ENCODE assay signal across 8 cellular contexts in the genomic region with DNA sequence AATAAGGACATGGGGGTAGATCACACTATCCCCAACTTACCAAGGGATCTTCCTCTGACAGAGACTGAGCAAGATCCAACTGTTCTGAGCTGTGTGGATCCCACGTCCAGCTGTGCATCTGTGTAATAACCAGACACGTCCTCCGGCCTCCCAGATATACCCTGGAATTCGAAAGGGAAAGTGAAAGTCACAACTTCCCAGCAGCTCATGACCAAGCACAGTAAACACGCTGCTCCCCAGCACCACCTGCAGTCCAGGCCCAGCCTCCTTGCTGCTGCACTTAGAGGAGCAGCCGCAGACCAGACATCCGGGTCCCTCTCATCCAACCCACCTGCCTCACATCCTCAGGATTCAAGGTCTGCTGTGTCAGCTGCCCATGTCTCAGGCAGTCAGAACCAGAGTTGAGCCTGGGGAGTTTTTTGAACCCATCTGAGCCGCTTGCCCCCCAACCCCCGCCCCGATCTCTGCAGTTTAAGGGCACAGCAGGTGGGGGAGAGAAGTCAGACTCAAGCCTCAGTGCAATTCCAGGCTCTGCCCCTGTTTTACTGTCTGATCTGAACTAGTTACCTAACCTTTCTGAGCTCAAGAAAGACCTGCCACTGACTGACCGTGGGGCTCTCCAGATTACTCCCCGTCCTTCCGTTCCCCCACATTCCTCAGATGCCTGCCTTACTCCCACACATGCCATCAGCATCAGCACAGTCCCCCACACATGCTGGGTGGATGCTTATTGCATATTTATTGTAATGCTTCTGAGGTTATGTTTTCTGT.
DNase-seq lines count a peak whose midpoint lies in the region; ATAC-seq lines count a peak whose summit lies in the region.

A gene with protein sequence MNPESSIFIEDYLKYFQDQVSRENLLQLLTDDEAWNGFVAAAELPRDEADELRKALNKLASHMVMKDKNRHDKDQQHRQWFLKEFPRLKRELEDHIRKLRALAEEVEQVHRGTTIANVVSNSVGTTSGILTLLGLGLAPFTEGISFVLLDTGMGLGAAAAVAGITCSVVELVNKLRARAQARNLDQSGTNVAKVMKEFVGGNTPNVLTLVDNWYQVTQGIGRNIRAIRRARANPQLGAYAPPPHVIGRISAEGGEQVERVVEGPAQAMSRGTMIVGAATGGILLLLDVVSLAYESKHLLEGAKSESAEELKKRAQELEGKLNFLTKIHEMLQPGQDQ (minus strand): TSS at position 127 of the 771 bp plus-strand sequence. CDS start 6,365 bp downstream, outside the sequence.

- DNase-seq in AG20443 (ENCODE audit: low spot score) (peak; percentile 93), NCI-H345 treated with DMSO at 0.1 percent for 48 hours (lab: John Stamatoyannopoulos, UW; ENCODE audit: unreplicated experiment) (peak; percentile 83), kidney tubule cell (ENCODE audit: low spot score) (peak; percentile 95)
- DNase-seq in activated CD4-positive, alpha-beta T cell treated with anti-CD3 and anti-CD28 coated beads for 4 hours: peak; percentile 84 to 85
- peak; percentile 55 to 80 (median 69) for DNase-seq in stimulated activated CD4-positive, alpha-beta T cell treated with anti-CD3 and anti-CD28 coated beads, Interleukin-1b, Interleukin-23, amount 100 ng/mL, for 24 hours (ENCODE audit: low read depth in 4 of 4, low spot score in 1 of 4)

- peak within 1 kb of the TSS; percentile 97 for H3K27ac ChIP-seq in cingulate gyrus (ENCODE audit: low read depth, low read length)

- ATAC-seq in GM19023 (IDR thresholded peaks at IDR 0.05; ENCODE audit: unreplicated experiment): peak; percentile 92
- peak; percentile 91 for ATAC-seq in HG03280 (IDR thresholded peaks at IDR 0.05; ENCODE audit: unreplicated experiment)

Comparison
In these comparisons a context has a peak if more than half of its experiments do, and no peak if none do; other contexts are left out.
1. Peak in every context shown above with its lines: DNase-seq, ATAC-seq and H3K27ac ChIP-seq.